10 cellular contexts compared by ENCODE assay signal in the genomic region with DNA sequence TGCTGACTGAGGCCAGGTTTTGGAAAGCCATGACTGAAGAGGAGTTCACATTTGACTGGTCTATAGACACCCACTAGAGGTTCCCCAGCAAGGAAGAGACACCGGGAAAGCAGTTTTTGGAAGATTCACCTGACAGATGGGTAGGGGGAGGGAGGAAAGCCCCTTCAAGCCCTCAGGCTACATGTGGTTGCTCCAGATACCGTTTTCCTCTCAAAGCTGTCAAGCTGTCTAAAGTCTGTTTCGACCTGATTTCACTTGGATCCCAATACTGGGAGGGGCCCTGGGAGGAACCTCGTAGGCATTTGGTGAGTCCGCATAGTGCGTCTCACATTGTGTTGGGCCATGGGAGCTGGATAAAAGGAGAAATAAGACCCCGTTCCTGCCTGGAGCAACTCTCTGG. TPM values are rescaled to one million over a fixed set of nuclear protein-coding genes. Genes with fewer than 3 reads are reported as not detected.
DNase-seq lines count a peak whose midpoint lies in the region; ATAC-seq and TF ChIP-seq lines count a peak whose summit lies in the region.
"Had no signal": no experiment of that assay in that cellular context is flagged by ENCODE, and none has a peak within 500 bp of the region (broad histone marks: within the 10 kb centered on the region; RNA-seq: fewer than 3 reads in every experiment).

No MANE protein-coding gene starts in this region.

- TF ChIP-seq CTCF in right lobe of liver (IDR thresholded peaks at IDR 0.05) (no peak), thoracic aorta (IDR thresholded peaks at IDR 0.05) (no peak)

- H3K4me1 Mint-ChIP-seq in activated CD4-positive, alpha-beta memory T cell treated with anti-CD3 and anti-CD28 coated beads, Interleukin-2, amount 10 ng/mL, durations not matched to agents 7 days and 5 days = peaks cover 10% of the 10 kb centered on the region
- H3K4me1 Mint-ChIP-seq in activated CD4-positive, alpha-beta memory T cell treated with anti-CD3 and anti-CD28 coated beads for 36 hours (ENCODE audit: low read depth) = peaks cover 18% of the 10 kb centered on the region
- H3K4me1 Mint-ChIP-seq in activated naive CD8-positive, alpha-beta T cell treated with anti-CD3 and anti-CD28 coated beads, Interleukin-2, amount 10 ng/mL, durations not matched to agents 7 days and 5 days = peaks cover 10% of the 10 kb centered on the region

- CTCF ChIA-PET in activated CD4-positive, alpha-beta memory T cell treated with anti-CD3 and anti-CD28 coated beads, Interleukin-2, amount 10 ng/mL, durations not matched to agents 7 days and 5 days (lab: Charles Lee) = interaction anchor here (1.4 to 7.3 kb wide), 6 partner anchors 15 to 88 kb away, joined by 4 to 72 read pairs (median 22); a partner anchor contains a TSS
- CTCF ChIA-PET in activated CD4-positive, alpha-beta memory T cell treated with anti-CD3 and anti-CD28 coated beads for 36 hours (lab: Charles Lee) = interaction anchor here (1.1 to 11.4 kb wide), 8 partner anchors 10 to 123 kb away, joined by 3 to 228 read pairs (median 22); a partner anchor contains a TSS

- DNase-seq in activated CD4-positive, alpha-beta memory T cell treated with anti-CD3 and anti-CD28 coated beads, Interleukin-2, amount 10 ng/mL, durations not matched to agents 7 days and 5 days = no peak
- DNase-seq in activated CD4-positive, alpha-beta memory T cell treated with anti-CD3 and anti-CD28 coated beads for 36 hours = no peak
- DNase-seq in activated naive CD8-positive, alpha-beta T cell treated with anti-CD3 and anti-CD28 coated beads, Interleukin-2, amount 10 ng/mL, durations not matched to agents 7 days and 5 days = no peak
- DNase-seq in right lobe of liver (peak in 1 of 3 donors; percentile 50), thoracic aorta (ENCODE audit: low spot score) (no peak), foreskin melanocyte (no peak)
- DNase-seq in activated CD4-positive, CD25-positive, alpha-beta regulatory T cell (lab: John Stamatoyannopoulos, UW) = no peak

- H3K27ac Mint-ChIP-seq in activated CD4-positive, alpha-beta memory T cell treated with anti-CD3 and anti-CD28 coated beads, Interleukin-2, amount 10 ng/mL, durations not matched to agents 7 days and 5 days = no peak overlapping the region
- no peak overlapping the region for H3K27ac Mint-ChIP-seq in activated CD4-positive, alpha-beta memory T cell treated with anti-CD3 and anti-CD28 coated beads for 36 hours
- no peak overlapping the region for H3K27ac Mint-ChIP-seq in activated naive CD8-positive, alpha-beta T cell treated with anti-CD3 and anti-CD28 coated beads, Interleukin-2, amount 10 ng/mL, durations not matched to agents 7 days and 5 days
- H3K27ac Mint-ChIP-seq: T-helper 1 cell treated with Interleukin-12 subunit alpha and Interleukin-12 subunit beta and Interleukin-4 antibody, amounts not matched to agents 30 μg/mL and 1 μg/mL, for 36 hours had no signal

- peak overlapping the region; percentile 71 to 88 (median 80) for H3K4me3 ChIP-seq in right lobe of liver
- peak overlapping the region; percentile 94 for H3K4me3 ChIP-seq in thoracic aorta

- peaks cover 9% of the 10 kb centered on the region for H3K36me3 Mint-ChIP-seq in activated CD4-positive, alpha-beta memory T cell treated with anti-CD3 and anti-CD28 coated beads, Interleukin-2, amount 10 ng/mL, durations not matched to agents 7 days and 5 days (ENCODE audit: low read depth)
- H3K36me3 Mint-ChIP-seq in activated CD4-positive, alpha-beta memory T cell treated with anti-CD3 and anti-CD28 coated beads for 36 hours = peaks cover 3% of the 10 kb centered on the region
- peaks cover 3% of the 10 kb centered on the region for H3K36me3 Mint-ChIP-seq in activated naive CD8-positive, alpha-beta T cell treated with anti-CD3 and anti-CD28 coated beads, Interleukin-2, amount 10 ng/mL, durations not matched to agents 7 days and 5 days

- POLR2A ChIA-PET in activated CD4-positive, alpha-beta memory T cell treated with anti-CD3 and anti-CD28 coated beads, Interleukin-2, amount 10 ng/mL, durations not matched to agents 7 days and 5 days (lab: Charles Lee) = interaction anchor here (2.7 kb wide), 1 partner anchor 15 kb away, joined by 25 read pairs; a partner anchor contains a TSS
- POLR2A ChIA-PET in activated CD4-positive, alpha-beta memory T cell treated with anti-CD3 and anti-CD28 coated beads for 36 hours (lab: Charles Lee) = no interaction called here
- POLR2A ChIA-PET in activated naive CD8-positive, alpha-beta T cell treated with anti-CD3 and anti-CD28 coated beads, Interleukin-2, amount 10 ng/mL, durations not matched to agents 7 days and 5 days (lab: Charles Lee) = no interaction called here

- peak overlapping the region; percentile 12 for H3K4me3 Mint-ChIP-seq in activated CD4-positive, alpha-beta memory T cell treated with anti-CD3 and anti-CD28 coated beads, Interleukin-2, amount 10 ng/mL, durations not matched to agents 7 days and 5 days
- H3K4me3 Mint-ChIP-seq in activated CD4-positive, alpha-beta memory T cell treated with anti-CD3 and anti-CD28 coated beads for 36 hours = no peak overlapping the region
- H3K4me3 Mint-ChIP-seq in activated naive CD8-positive, alpha-beta T cell treated with anti-CD3 and anti-CD28 coated beads, Interleukin-2, amount 10 ng/mL, durations not matched to agents 7 days and 5 days = peak overlapping the region; percentile 24

- peaks cover 10% of the 10 kb centered on the region for H3K9me3 Mint-ChIP-seq in activated CD4-positive, alpha-beta memory T cell treated with anti-CD3 and anti-CD28 coated beads, Interleukin-2, amount 10 ng/mL, durations not matched to agents 7 days and 5 days
- peaks cover 10% of the 10 kb centered on the region for H3K9me3 Mint-ChIP-seq in activated CD4-positive, alpha-beta memory T cell treated with anti-CD3 and anti-CD28 coated beads for 36 hours
- H3K9me3 Mint-ChIP-seq in activated naive CD8-positive, alpha-beta T cell treated with anti-CD3 and anti-CD28 coated beads, Interleukin-2, amount 10 ng/mL, durations not matched to agents 7 days and 5 days = peaks cover 3% of the 10 kb centered on the region

- H3K4me1 ChIP-seq in right lobe of liver = peaks cover 0 to 21% (median 8%) of the 10 kb centered on the region in 4 donors
- H3K4me1 ChIP-seq in thoracic aorta (ENCODE audit: control insufficient read depth in 1 of 2, low read depth in 2 of 2) = peaks cover 16 to 24% of the 10 kb centered on the region in 2 donors

- intact Hi-C loops in activated CD4-positive, alpha-beta memory T cell treated with anti-CD3 and anti-CD28 coated beads for 36 hours (cut with micrococcal nuclease) = no loop called here
- intact Hi-C loops in right lobe of liver (cut with DNase I) = loop anchor here in 1 of 2 donors (5.0 kb wide), 1 partner anchor 56 kb away; no protein-coding TSS in a partner anchor

- H3K27me3 ChIP-seq in right lobe of liver (no peaks in the 10 kb centered on the region), thoracic aorta (replicated peaks; ENCODE audit: insufficient read depth) (no peaks in the 10 kb centered on the region)

- ATAC-seq in activated naive CD8-positive, alpha-beta T cell treated with anti-CD3 and anti-CD28 coated beads, Interleukin-2, amount 10 ng/mL, durations not matched to agents 7 days and 5 days (ENCODE audit: low read depth) = no peak
- ATAC-seq in right lobe of liver (no peak), thoracic aorta (ENCODE audit: insufficient number of reproducible peaks, low FRiP score, low read depth) (no peak), HG03565 (IDR thresholded peaks at IDR 0.05; ENCODE audit: unreplicated experiment) (no peak)

- H3K36me3 ChIP-seq in right lobe of liver (no peaks in the 10 kb centered on the region), thoracic aorta (no peaks in the 10 kb centered on the region)

- 38% methylated on average over 7 of the region's 7 CpGs for WGBS in right lobe of liver (ENCODE audit: insufficient coverage, low coverage, low lambda C conversion rate, missing lambda C conversion rate)

- H3K9me3 ChIP-seq in right lobe of liver = no peaks in the 10 kb centered on the region
- H3K9me3 ChIP-seq in thoracic aorta = no peaks in the 10 kb centered on the region

- TF ChIP-seq POLR2A in right lobe of liver (IDR thresholded peaks at IDR 0.05) = no peak

- peaks cover 58% of the 10 kb centered on the region for H3K27me3 Mint-ChIP-seq in activated CD4-positive, alpha-beta memory T cell treated with anti-CD3 and anti-CD28 coated beads, Interleukin-2, amount 10 ng/mL, durations not matched to agents 7 days and 5 days
- peaks cover 6% of the 10 kb centered on the region for H3K27me3 Mint-ChIP-seq in activated CD4-positive, alpha-beta memory T cell treated with anti-CD3 and anti-CD28 coated beads for 36 hours
- peaks cover 55% of the 10 kb centered on the region for H3K27me3 Mint-ChIP-seq in activated naive CD8-positive, alpha-beta T cell treated with anti-CD3 and anti-CD28 coated beads, Interleukin-2, amount 10 ng/mL, durations not matched to agents 7 days and 5 days

- H3K27ac ChIP-seq in right lobe of liver (peak overlapping the region; percentile 45 to 97 (median 96)), thoracic aorta (peak overlapping the region; percentile 94 to 99)

RNA-seq across cellular contexts. Expression of a gene that starts 1.7 kb away (rescaled TPM):
- total RNA-seq in activated CD4-positive, alpha-beta memory T cell treated with anti-CD3 and anti-CD28 coated beads, Interleukin-2, amount 10 ng/mL, durations not matched to agents 7 days and 5 days = under 1 TPM; 0.60 to 0.86 TPM
- 1 to 10 TPM; 1.4 TPM for total RNA-seq in activated CD4-positive, alpha-beta memory T cell treated with anti-CD3 and anti-CD28 coated beads for 36 hours
- 1 to 10 TPM; 4.9 to 6.1 TPM for total RNA-seq in activated naive CD8-positive, alpha-beta T cell treated with anti-CD3 and anti-CD28 coated beads, Interleukin-2, amount 10 ng/mL, durations not matched to agents 7 days and 5 days
- total RNA-seq in right lobe of liver (100 to 1,000 TPM; 268 to 387 (median 301) TPM), thoracic aorta (100 to 1,000 TPM; 663 to 755 TPM)

RNA-seq across cellular contexts. Expression of a gene that starts 15.4 kb away (rescaled TPM):
- total RNA-seq in activated CD4-positive, alpha-beta memory T cell treated with anti-CD3 and anti-CD28 coated beads, Interleukin-2, amount 10 ng/mL, durations not matched to agents 7 days and 5 days = 100 to 1,000 TPM; 127 to 128 TPM
- total RNA-seq in activated CD4-positive, alpha-beta memory T cell treated with anti-CD3 and anti-CD28 coated beads for 36 hours = 100 to 1,000 TPM; 209 to 218 TPM
- 100 to 1,000 TPM; 251 to 263 TPM for total RNA-seq in activated naive CD8-positive, alpha-beta T cell treated with anti-CD3 and anti-CD28 coated beads, Interleukin-2, amount 10 ng/mL, durations not matched to agents 7 days and 5 days
- total RNA-seq in right lobe of liver = 100 to 1,000 TPM in 3 of 6 experiments, 10 to 100 TPM in 3; 61.8 to 108 (median 94.7) TPM
- total RNA-seq in thoracic aorta = 100 to 1,000 TPM; 133 to 185 TPM

RNA-seq across cellular contexts. Expression of a gene that starts 20.9 kb away (rescaled TPM):
- total RNA-seq in activated CD4-positive, alpha-beta memory T cell treated with anti-CD3 and anti-CD28 coated beads, Interleukin-2, amount 10 ng/mL, durations not matched to agents 7 days and 5 days = not detected
- not detected for total RNA-seq in activated CD4-positive, alpha-beta memory T cell treated with anti-CD3 and anti-CD28 coated beads for 36 hours
- total RNA-seq in activated naive CD8-positive, alpha-beta T cell treated with anti-CD3 and anti-CD28 coated beads, Interleukin-2, amount 10 ng/mL, durations not matched to agents 7 days and 5 days = not detected
- total RNA-seq in right lobe of liver (not detected), thoracic aorta (not detected)
- total RNA-seq: renal cortical epithelial cell had no signal

RNA-seq across cellular contexts. Expression of a gene that starts 37.6 kb away (rescaled TPM):
- total RNA-seq in activated CD4-positive, alpha-beta memory T cell treated with anti-CD3 and anti-CD28 coated beads, Interleukin-2, amount 10 ng/mL, durations not matched to agents 7 days and 5 days = 1 to 10 TPM; 8.7 to 9.6 TPM
- 10 to 100 TPM; 39.6 to 41.6 TPM for total RNA-seq in activated CD4-positive, alpha-beta memory T cell treated with anti-CD3 and anti-CD28 coated beads for 36 hours
- 10 to 100 TPM; 13.1 to 16.1 TPM for total RNA-seq in activated naive CD8-positive, alpha-beta T cell treated with anti-CD3 and anti-CD28 coated beads, Interleukin-2, amount 10 ng/mL, durations not matched to agents 7 days and 5 days
- 10 to 100 TPM in 2 of 6 experiments, 1 to 10 TPM in 4; 6.1 to 13.1 (median 8.9) TPM for total RNA-seq in right lobe of liver
- 10 to 100 TPM; 30.5 to 39.3 TPM for total RNA-seq in thoracic aorta

RNA-seq across cellular contexts. Expression of a gene that starts 48.0 kb away (rescaled TPM):
- 10 to 100 TPM; 51.7 to 59.2 TPM for total RNA-seq in activated CD4-positive, alpha-beta memory T cell treated with anti-CD3 and anti-CD28 coated beads, Interleukin-2, amount 10 ng/mL, durations not matched to agents 7 days and 5 days
- total RNA-seq in activated CD4-positive, alpha-beta memory T cell treated with anti-CD3 and anti-CD28 coated beads for 36 hours = 10 to 100 TPM; 70.6 to 73.5 TPM
- total RNA-seq in activated naive CD8-positive, alpha-beta T cell treated with anti-CD3 and anti-CD28 coated beads, Interleukin-2, amount 10 ng/mL, durations not matched to agents 7 days and 5 days = 10 to 100 TPM; 52.9 to 59.6 TPM
- total RNA-seq in right lobe of liver (1 to 10 TPM; 3.8 to 6.2 (median 4.8) TPM), thoracic aorta (1 to 10 TPM; 6.6 to 6.9 TPM)

Comparison
In these comparisons a context has a peak if more than half of its experiments do, and no peak if none do; other contexts are left out.
1. RNA of a gene that starts 1.7 kb away (total RNA-seq): 663 to 755 TPM in thoracic aorta and 268 to 387 TPM in right lobe of liver; 4.9 to 6.1 TPM in activated naive CD8-positive, alpha-beta T cell treated with anti-CD3 and anti-CD28 coated beads, Interleukin-2, amount 10 ng/mL, durations not matched to agents 7 days and 5 days, 1.4 TPM in activated CD4-positive, alpha-beta memory T cell treated with anti-CD3 and anti-CD28 coated beads for 36 hours and 0.60 to 0.86 TPM in activated CD4-positive, alpha-beta memory T cell treated with anti-CD3 and anti-CD28 coated beads, Interleukin-2, amount 10 ng/mL, durations not matched to agents 7 days and 5 days; every median in the first group is over 10 times any median in the second.